ENCODE assay signal across 8 cellular contexts in genomic region chr2:218567797-218568189, GRCh38. TPM values are rescaled to one million over a fixed set of nuclear protein-coding genes. Genes with fewer than 3 reads are reported as not detected.
DNase-seq lines count a peak whose midpoint lies in the region; ATAC-seq and FAIRE-seq lines count a peak whose summit lies in the region.

No MANE protein-coding gene starts in this region.

- H3K9ac ChIP-seq in HUES48 (ENCODE audit: low read depth, low read length), result peak overlapping the region; percentile 79

- peaks cover 100% of the 10 kb centered on the region for H3K36me3 Mint-ChIP-seq in activated T-helper 17 cell treated with anti-CD3 and anti-CD28 coated beads, Interleukin-2, amount 50 U/mL, for 72 hours (ENCODE audit: low read depth)

- H3K27ac ChIP-seq in HUES48 (ENCODE audit: low read depth, low read length), result peak overlapping the region; percentile 98
- peak overlapping the region; percentile 94 for H3K27ac ChIP-seq in right cardiac atrium (ENCODE audit: low read length)
- H3K27ac ChIP-seq in small intestine (ENCODE audit: low read depth in 1 of 2, low read length in 1 of 2), result peak overlapping the region; percentile 67 to 95

- H3K36me3 ChIP-seq in HUES48 (ENCODE audit: control insufficient read depth, insufficient read depth, low read length) (peaks cover 47% of the 10 kb centered on the region), small intestine (ENCODE audit: control insufficient read depth in 2 of 2, insufficient read depth in 2 of 2, low read length in 2 of 2) (no peaks in the 10 kb centered on the region)

- intact Hi-C loops in right cardiac atrium (cut with DNase I), result no loop called here

- peak overlapping the region; percentile 89 for H3K27ac Mint-ChIP-seq in activated T-helper 17 cell treated with anti-CD3 and anti-CD28 coated beads, Interleukin-2, amount 50 U/mL, for 72 hours

- under 1% methylated on average over 19 of the region's 19 CpGs for WGBS in right cardiac atrium
- WGBS in small intestine, 3 donors, result 0% methylated on average over 19 of the region's 19 CpGs

- H3K4me1 ChIP-seq in HUES48 (ENCODE audit: control insufficient read depth, insufficient read depth, low read length) (peaks cover 21% of the 10 kb centered on the region), right cardiac atrium (ENCODE audit: control insufficient read depth, insufficient read depth, low read length) (peaks cover 4% of the 10 kb centered on the region), small intestine (ENCODE audit: control insufficient read depth in 2 of 2, insufficient read depth in 1 of 2, low read depth in 1 of 2, low read length in 1 of 2) (peaks cover 3 to 10% of the 10 kb centered on the region in 2 donors)

- H3K9me3 ChIP-seq in HUES48 (ENCODE audit: control insufficient read depth, insufficient read depth, low read length), result no peaks in the 10 kb centered on the region
- no peaks in the 10 kb centered on the region for H3K9me3 ChIP-seq in right cardiac atrium (ENCODE audit: control insufficient read depth, low read length)
- no peaks in the 10 kb centered on the region for H3K9me3 ChIP-seq in small intestine (ENCODE audit: control insufficient read depth, low read depth)

- no peak for DNase-seq in right cardiac atrium
- DNase-seq in small intestine, result no peak
- DNase-seq in H4 (ENCODE audit: low spot score), result no peak
- no peak for DNase-seq in ureter (ENCODE audit: low spot score)

- H3K4me3 Mint-ChIP-seq in activated T-helper 17 cell treated with anti-CD3 and anti-CD28 coated beads, Interleukin-2, amount 50 U/mL, for 72 hours, result peak overlapping the region; percentile 91

- FAIRE-seq in small intestine (lab: Jason Lieb, UNC), result no peak

- peaks cover 42% of the 10 kb centered on the region for H3K4me1 Mint-ChIP-seq in activated T-helper 17 cell treated with anti-CD3 and anti-CD28 coated beads, Interleukin-2, amount 50 U/mL, for 72 hours

- H3K9me3 Mint-ChIP-seq in activated T-helper 17 cell treated with anti-CD3 and anti-CD28 coated beads, Interleukin-2, amount 50 U/mL, for 72 hours, result no peaks in the 10 kb centered on the region

- ATAC-seq in GM18499 (IDR thresholded peaks at IDR 0.05; ENCODE audit: insufficient read depth, unreplicated experiment), result peak; percentile 21
- ATAC-seq in GM21515 (IDR thresholded peaks at IDR 0.05; ENCODE audit: unreplicated experiment), result peak; percentile 37
- ATAC-seq in activated T-helper 17 cell treated with anti-CD3 and anti-CD28 coated beads, Interleukin-2, amount 50 U/mL, for 72 hours (replicated peaks), result peak; percentile 52
- ATAC-seq in right cardiac atrium, result peak; percentile 45 to 62

- no peaks in the 10 kb centered on the region for H3K27me3 ChIP-seq in HUES48 (ENCODE audit: control insufficient read depth, insufficient read depth, low read length)
- H3K27me3 ChIP-seq in right cardiac atrium (ENCODE audit: control insufficient read depth, insufficient read depth), result no peaks in the 10 kb centered on the region
- no peaks in the 10 kb centered on the region for H3K27me3 ChIP-seq in small intestine (ENCODE audit: control insufficient read depth in 2 of 2, insufficient read depth in 2 of 2, low read length in 2 of 2)

- H3K4me3 ChIP-seq in HUES48 (ENCODE audit: low read depth, low read length) (peak overlapping the region; percentile 90), right cardiac atrium (ENCODE audit: low read length) (peak overlapping the region; percentile 75), small intestine (ENCODE audit: low read depth in 1 of 2, low read length in 2 of 2) (peak overlapping the region; percentile 67 to 70)

- H3K27me3 Mint-ChIP-seq in activated T-helper 17 cell treated with anti-CD3 and anti-CD28 coated beads, Interleukin-2, amount 50 U/mL, for 72 hours, result no peaks in the 10 kb centered on the region

RNA-seq across cellular contexts. Expression of gene USP37, which starts 0.4 kb away (rescaled TPM):
- 100 to 1,000 TPM in 1 of 2 donors, 10 to 100 TPM in 1; 37.3 to 111 TPM for total RNA-seq in activated T-helper 17 cell treated with anti-CD3 and anti-CD28 coated beads, Interleukin-2, amount 50 U/mL, for 72 hours
- total RNA-seq in right cardiac atrium (1 to 10 TPM; 6.1 to 9.9 (median 7.6) TPM), ureter (24.8 TPM)
- polyA plus RNA-seq in right cardiac atrium (1.7 TPM), small intestine (1 to 10 TPM; 2.0 to 2.5 (median 2.2) TPM)
- total RNA-seq in H4 (2014; rRNA removed; shearing (Covaris generic)), result 7.6 and 14.7 TPM in 2 replicates

RNA-seq across cellular contexts. Expression of gene CNOT9, which starts 0.8 kb away (rescaled TPM):
- total RNA-seq in activated T-helper 17 cell treated with anti-CD3 and anti-CD28 coated beads, Interleukin-2, amount 50 U/mL, for 72 hours, result 100 to 1,000 TPM in 1 of 2 donors, 10 to 100 TPM in 1; 74.1 to 102 TPM
- total RNA-seq in right cardiac atrium (10 to 100 TPM; 16.0 to 24.7 (median 19.3) TPM), ureter (59.6 TPM)
- polyA plus RNA-seq in right cardiac atrium (14.5 TPM), small intestine (10 to 100 TPM; 11.4 to 22.7 (median 12.4) TPM)
- total RNA-seq in H4 (2014; rRNA removed; shearing (Covaris generic)), result 111 and 119 TPM in 2 replicates

RNA-seq across cellular contexts. Expression of gene PLCD4, which starts 39.9 kb away (rescaled TPM):
- under 1 TPM; 0.37 to 0.52 TPM for total RNA-seq in activated T-helper 17 cell treated with anti-CD3 and anti-CD28 coated beads, Interleukin-2, amount 50 U/mL, for 72 hours
- 1 to 10 TPM in 1 of 4 donors, under 1 TPM in 3; 0.53 to 1.3 (median 0.88) TPM for total RNA-seq in right cardiac atrium
- 0.48 TPM for polyA plus RNA-seq in right cardiac atrium
- 1 to 10 TPM in 1 of 3 donors, under 1 TPM in 1, not detected in 1; 0.97 to 1.4 TPM for polyA plus RNA-seq in small intestine
- total RNA-seq in H4 (2014; rRNA removed; shearing (Covaris generic)), result 0.29 and 1.3 TPM in 2 replicates
- total RNA-seq in ureter, result 3.9 TPM
